In the genomic region with DNA sequence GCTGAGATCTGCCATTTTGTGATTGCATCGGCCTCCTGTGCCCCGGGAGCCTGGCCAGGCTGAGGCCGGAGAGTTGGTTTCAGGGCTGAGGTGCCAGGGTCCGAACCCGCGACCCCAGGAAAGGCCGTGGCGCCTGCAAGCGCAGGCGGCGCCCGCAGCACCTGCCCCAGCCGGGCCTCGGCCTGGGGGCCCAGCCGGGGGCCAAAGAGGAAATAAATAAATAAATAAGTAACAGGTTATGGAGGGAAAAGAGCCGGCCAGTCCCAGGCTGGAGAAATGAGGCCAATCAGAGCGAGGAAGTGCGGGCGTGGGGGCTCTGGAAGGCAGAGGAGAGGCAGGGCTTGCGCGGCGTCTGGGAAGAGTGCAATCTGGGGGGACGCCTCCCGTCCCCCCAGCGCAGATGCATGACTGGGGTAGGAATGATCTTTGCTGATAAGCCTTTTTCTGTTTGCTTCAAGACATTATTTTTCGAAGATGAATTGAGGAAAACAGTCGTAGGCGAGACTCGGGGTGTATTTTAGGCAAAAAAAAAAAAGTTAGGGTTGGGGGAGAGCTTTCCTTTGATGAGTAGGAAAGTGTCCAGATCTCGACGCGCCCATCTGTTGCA, we compare ENCODE assay signal across 9 cellular contexts.
DNase-seq lines count a peak whose midpoint lies in the region; ATAC-seq lines count a peak whose summit lies in the region.
"Had no signal": no experiment of that assay in that cellular context is flagged by ENCODE, and none has a peak within 500 bp of the region (broad histone marks: within the 10 kb centered on the region; RNA-seq: fewer than 3 reads in every experiment).

No MANE protein-coding gene starts in this region.

- H3K4me3 ChIP-seq in HAP-1 (peak overlapping the region; percentile 58), iPS-20b (ENCODE audit: low read length) (peak overlapping the region; percentile 58; the same call in 1 of the 2 replicates)

- peaks cover 8% of the 10 kb centered on the region for H3K36me3 Mint-ChIP-seq in activated CD8-positive, alpha-beta T cell treated with anti-CD3 and anti-CD28 coated beads, Interleukin-2, amount 10 ng/mL, durations not matched to agents 7 days and 5 days (ENCODE audit: low read depth)
- H3K36me3 Mint-ChIP-seq in stimulated activated naive B cell treated with anti-CD40 and anti-IgM and Interleukin-4, amounts not matched to agents 10 μg/mL and 1 μg/mL and 100 μg/mL, for 72 hours = peaks cover 6 to 13% of the 10 kb centered on the region in 2 donors

- H3K9ac ChIP-seq in iPS-20b (ENCODE audit: low read depth, low read length) = no peak overlapping the region

- peaks cover 31% of the 10 kb centered on the region for H3K4me1 Mint-ChIP-seq in activated CD8-positive, alpha-beta T cell treated with anti-CD3 and anti-CD28 coated beads, Interleukin-2, amount 10 ng/mL, durations not matched to agents 7 days and 5 days (ENCODE audit: low read depth)
- peaks cover 25 to 47% of the 10 kb centered on the region in 2 donors for H3K4me1 Mint-ChIP-seq in stimulated activated naive B cell treated with anti-CD40 and anti-IgM and Interleukin-4, amounts not matched to agents 10 μg/mL and 1 μg/mL and 100 μg/mL, for 72 hours

- H3K27ac Mint-ChIP-seq in activated CD8-positive, alpha-beta T cell treated with anti-CD3 and anti-CD28 coated beads, Interleukin-2, amount 10 ng/mL, durations not matched to agents 7 days and 5 days = peak overlapping the region; percentile 10
- H3K27ac Mint-ChIP-seq in stimulated activated naive B cell treated with anti-CD40 and anti-IgM and Interleukin-4, amounts not matched to agents 10 μg/mL and 1 μg/mL and 100 μg/mL, for 72 hours = peak overlapping the region; percentile 92

- peaks cover 75% of the 10 kb centered on the region for H3K27me3 Mint-ChIP-seq in activated CD8-positive, alpha-beta T cell treated with anti-CD3 and anti-CD28 coated beads, Interleukin-2, amount 10 ng/mL, durations not matched to agents 7 days and 5 days (ENCODE audit: low read depth)
- H3K27me3 Mint-ChIP-seq in stimulated activated naive B cell treated with anti-CD40 and anti-IgM and Interleukin-4, amounts not matched to agents 10 μg/mL and 1 μg/mL and 100 μg/mL, for 72 hours = peaks cover 75 to 85% of the 10 kb centered on the region in 2 donors

- ATAC-seq in activated CD8-positive, alpha-beta T cell treated with anti-CD3 and anti-CD28 coated beads, Interleukin-2, amount 10 ng/mL, durations not matched to agents 7 days and 5 days = no peak
- ATAC-seq in stimulated activated naive B cell treated with anti-CD40 and anti-IgM and Interleukin-4, amounts not matched to agents 10 μg/mL and 1 μg/mL and 100 μg/mL, for 72 hours (replicated peaks) = no peak
- ATAC-seq in GM18870 (IDR thresholded peaks at IDR 0.05; ENCODE audit: unreplicated experiment) = no peak
- no peak for ATAC-seq in GM18498 (IDR thresholded peaks at IDR 0.05; ENCODE audit: unreplicated experiment)

- H3K4me1 ChIP-seq in HAP-1 = peaks cover 29% of the 10 kb centered on the region
- peaks cover 17% of the 10 kb centered on the region; the same call in 1 of the 2 replicates for H3K4me1 ChIP-seq in iPS-20b (ENCODE audit: insufficient read depth, low read length)

- H3K27ac ChIP-seq in iPS-20b (ENCODE audit: low read length) = no peak overlapping the region
- H3K27ac ChIP-seq: brain microvascular endothelial cell had no signal

- CTCF ChIA-PET in activated CD8-positive, alpha-beta T cell treated with anti-CD3 and anti-CD28 coated beads, Interleukin-2, amount 10 ng/mL, durations not matched to agents 7 days and 5 days (lab: Charles Lee) = interaction anchor here (0.8 kb wide), 1 partner anchor 19 kb away, joined by 3 read pairs; no protein-coding TSS in a partner anchor

- DNase-seq in HAP-1 (ENCODE audit: low spot score in 2 of 2) (peak; percentile 49 to 77), DMS153 treated with DMSO at 0.1 percent for 48 hours (lab: John Stamatoyannopoulos, UW; ENCODE audit: unreplicated experiment) (no peak), medulla oblongata (ENCODE audit: extremely low spot score) (no peak)
- DNase-seq in activated CD8-positive, alpha-beta T cell treated with anti-CD3 and anti-CD28 coated beads, Interleukin-2, amount 10 ng/mL, durations not matched to agents 7 days and 5 days = no peak
- DNase-seq in stimulated activated naive B cell treated with anti-CD40 and anti-IgM and Interleukin-4, amounts not matched to agents 10 μg/mL and 1 μg/mL and 100 μg/mL, for 72 hours = no peak
- DNase-seq: brain microvascular endothelial cell had no signal

- peak overlapping the region; percentile 75 for H3K4me3 Mint-ChIP-seq in activated CD8-positive, alpha-beta T cell treated with anti-CD3 and anti-CD28 coated beads, Interleukin-2, amount 10 ng/mL, durations not matched to agents 7 days and 5 days
- H3K4me3 Mint-ChIP-seq in stimulated activated naive B cell treated with anti-CD40 and anti-IgM and Interleukin-4, amounts not matched to agents 10 μg/mL and 1 μg/mL and 100 μg/mL, for 72 hours = peak overlapping the region; percentile 90 to 93

- in situ Hi-C loops in HAP-1 (cut with MboI; ENCODE audit: low sequenced_read_pairs) = loop anchor here (10.0 kb wide), 1 partner anchor 428 kb away; no protein-coding TSS in a partner anchor

- H3K27me3 ChIP-seq in HAP-1 (ENCODE audit: low read depth) (no peaks in the 10 kb centered on the region), iPS-20b (ENCODE audit: insufficient read depth, low read length) (peaks cover 99% of the 10 kb centered on the region)

- H3K9me3 ChIP-seq in HAP-1 (no peaks in the 10 kb centered on the region), iPS-20b (ENCODE audit: insufficient read depth, low read depth, low read length) (no peaks in the 10 kb centered on the region)

- no peaks in the 10 kb centered on the region for H3K36me3 ChIP-seq in HAP-1 (replicated peaks)
- no peaks in the 10 kb centered on the region for H3K36me3 ChIP-seq in iPS-20b (ENCODE audit: insufficient read depth, low read depth, low read length)
- H3K36me3 ChIP-seq: brain microvascular endothelial cell had no signal

- POLR2A ChIA-PET in activated CD8-positive, alpha-beta T cell treated with anti-CD3 and anti-CD28 coated beads, Interleukin-2, amount 10 ng/mL, durations not matched to agents 7 days and 5 days (lab: Charles Lee) = no interaction called here

- no peaks in the 10 kb centered on the region for H3K9me3 Mint-ChIP-seq in activated CD8-positive, alpha-beta T cell treated with anti-CD3 and anti-CD28 coated beads, Interleukin-2, amount 10 ng/mL, durations not matched to agents 7 days and 5 days (ENCODE audit: insufficient read depth)
- H3K9me3 Mint-ChIP-seq in stimulated activated naive B cell treated with anti-CD40 and anti-IgM and Interleukin-4, amounts not matched to agents 10 μg/mL and 1 μg/mL and 100 μg/mL, for 72 hours = no peaks in the 10 kb centered on the region

Comparison
In these comparisons a context has a peak if more than half of its experiments do, and no peak if none do; other contexts are left out.
1. DNase-seq: peak in HAP-1 (2 of 2); none in activated CD8-positive, alpha-beta T cell treated with anti-CD3 and anti-CD28 coated beads, Interleukin-2, amount 10 ng/mL, durations not matched to agents 7 days and 5 days (single experiment), stimulated activated naive B cell treated with anti-CD40 and anti-IgM and Interleukin-4, amounts not matched to agents 10 μg/mL and 1 μg/mL and 100 μg/mL, for 72 hours (single experiment), DMS153 treated with DMSO at 0.1 percent for 48 hours (single experiment) and medulla oblongata (single experiment).